9 cellular contexts compared by ENCODE assay signal in the genomic region with DNA sequence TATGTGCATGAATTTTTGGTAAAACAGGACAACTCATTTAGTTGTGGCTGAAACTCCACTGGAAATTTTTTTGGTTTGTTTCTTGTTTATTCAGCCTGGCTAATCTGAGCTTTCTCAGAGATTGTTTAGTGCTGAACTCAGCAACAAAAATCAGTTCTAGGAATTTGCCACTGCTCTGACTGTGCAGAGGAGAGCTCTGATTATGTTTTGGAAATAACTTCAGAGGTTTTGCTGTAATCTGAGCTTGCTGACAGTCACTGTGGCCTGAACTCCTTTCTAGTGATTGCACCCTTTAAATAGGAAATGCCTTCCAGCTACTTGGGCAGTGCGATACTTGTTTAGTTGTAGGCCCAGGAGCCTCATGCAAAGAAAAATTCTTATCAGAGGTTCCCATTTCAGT.
DNase-seq lines count a peak whose midpoint lies in the region; TF ChIP-seq lines count a peak whose summit lies in the region.
"Had no signal": no experiment of that assay in that cellular context is flagged by ENCODE, and none has a peak within 500 bp of the region (broad histone marks: within the 10 kb centered on the region; RNA-seq: fewer than 3 reads in every experiment).

No MANE protein-coding gene starts in this region.

- no peak for TF ChIP-seq POLR2A in esophagus squamous epithelium (IDR thresholded peaks at IDR 0.05)

- no peaks in the 10 kb centered on the region for H3K9me3 ChIP-seq in esophagus squamous epithelium

- WGBS in esophagus squamous epithelium, 2 donors: 59 to 71% methylated on average over 1 of the region's 1 CpG

- H3K36me3 ChIP-seq in brain microvascular endothelial cell (replicated peaks) (no peaks in the 10 kb centered on the region), esophagus squamous epithelium (peaks cover 9 to 79% (median 11%) of the 10 kb centered on the region in 3 donors)

- DNase-seq in CD1c-positive myeloid dendritic cell (ENCODE audit: extremely low spot score): peak; percentile 9
- peak; percentile 19 for DNase-seq in KBM-7
- DNase-seq in brain microvascular endothelial cell: peak; percentile 93
- peak; percentile 90 for DNase-seq in myocyte (ENCODE audit: low read depth)
- no peak for DNase-seq in ureter (ENCODE audit: low spot score)
- DNase-seq in esophagus squamous epithelium (lab: John Stamatoyannopoulos, UW): no peak
- DNase-seq in NCI-H82 (lab: John Stamatoyannopoulos, UW): no peak
- DNase-seq in iPS-NIHi7 (ENCODE audit: extremely low spot score): no peak

- in situ Hi-C loops in KBM-7 (cut with MboI; ENCODE audit: low pct_unique_long_range_greater_than_20kb, low sequenced_read_pairs) (no loop called here), brain microvascular endothelial cell (cut with HindIII; ENCODE audit: low pct_ligation_motif_present, low sequenced_read_pairs) (no loop called here)

- TF ChIP-seq CTCF in brain microvascular endothelial cell (IDR thresholded peaks at IDR 0.05; ENCODE audit: low read depth, low read length, missing control alignments): no peak
- TF ChIP-seq CTCF in esophagus squamous epithelium (IDR thresholded peaks at IDR 0.05): no peak

- H3K27ac ChIP-seq in brain microvascular endothelial cell (peak overlapping the region; percentile 70), esophagus squamous epithelium (peak overlapping the region in 1 of 4 donors; percentile 22)

- no peak overlapping the region for H3K4me3 ChIP-seq in brain microvascular endothelial cell (ENCODE audit: low read depth, low read length)
- no peak overlapping the region for H3K4me3 ChIP-seq in esophagus squamous epithelium
- H3K4me3 ChIP-seq: GM12878 had no signal

- H3K27me3 ChIP-seq in brain microvascular endothelial cell (replicated peaks) (no peaks in the 10 kb centered on the region), esophagus squamous epithelium (no peaks in the 10 kb centered on the region)

- intact Hi-C loops in esophagus squamous epithelium (cut with DNase I): no loop called here

- peaks cover 0 to 16% (median 7%) of the 10 kb centered on the region in 3 donors for H3K4me1 ChIP-seq in esophagus squamous epithelium

Comparison
In these comparisons a context has a peak if more than half of its experiments do, and no peak if none do; other contexts are left out.
1. DNase-seq: peak in CD1c-positive myeloid dendritic cell (single experiment), KBM-7 (single experiment), brain microvascular endothelial cell (single experiment) and myocyte (single experiment); none in ureter (single experiment), esophagus squamous epithelium (single experiment), NCI-H82 (single experiment) and iPS-NIHi7 (single experiment).